11 cellular contexts compared by ENCODE assay signal in genomic region chr6:112235956-112236355, GRCh38. TPM values are rescaled to one million over a fixed set of nuclear protein-coding genes. Genes with fewer than 3 reads are reported as not detected.
A peak's percentile ranks its signal among the peaks of the same experiment; 100 is the strongest.
DNase-seq lines count a peak whose midpoint lies in the region; ATAC-seq, FAIRE-seq and TF ChIP-seq lines count a peak whose summit lies in the region.
"Had no signal": no experiment of that assay in that cellular context is flagged by ENCODE, and none has a peak within 500 bp of the region (broad histone marks: within the 10 kb centered on the region; RNA-seq: fewer than 3 reads in every experiment).

No MANE protein-coding gene starts in this region.

- no peak for TF ChIP-seq CTCF in smooth muscle cell (IDR thresholded peaks at IDR 0.05; ENCODE audit: borderline replicate concordance, insufficient read depth, poor library complexity, severe bottlenecking)

- H3K4me3 ChIP-seq in smooth muscle cell: no peak overlapping the region
- H3K4me3 ChIP-seq: adrenal gland had no signal

- peak; percentile 84 for ATAC-seq in effector memory CD8-positive, alpha-beta T cell (replicated peaks)
- no peak for ATAC-seq in sciatic nerve

- no peaks in the 10 kb centered on the region for H3K9me3 Mint-ChIP-seq in T-helper 2 cell treated with Interferon-gamma antibody and Interleukin-4, amounts not matched to agents 5 μg/mL and 100 μg/mL, for 36 hours
- H3K9me3 Mint-ChIP-seq in effector memory CD8-positive, alpha-beta T cell: no peaks in the 10 kb centered on the region

- H3K27me3 Mint-ChIP-seq in T-helper 2 cell treated with Interferon-gamma antibody and Interleukin-4, amounts not matched to agents 5 μg/mL and 100 μg/mL, for 36 hours (ENCODE audit: low read depth): peaks cover 62% of the 10 kb centered on the region
- peaks cover 53 to 63% of the 10 kb centered on the region in 2 donors for H3K27me3 Mint-ChIP-seq in effector memory CD8-positive, alpha-beta T cell

- peaks cover 18% of the 10 kb centered on the region for H3K4me1 Mint-ChIP-seq in T-helper 2 cell treated with Interferon-gamma antibody and Interleukin-4, amounts not matched to agents 5 μg/mL and 100 μg/mL, for 36 hours (ENCODE audit: low read depth)
- peaks cover 4 to 10% of the 10 kb centered on the region in 2 donors for H3K4me1 Mint-ChIP-seq in effector memory CD8-positive, alpha-beta T cell (ENCODE audit: low read depth in 2 of 2)

- 52% methylated on average over 5 of the region's 5 CpGs for WGBS in smooth muscle cell (ENCODE audit: low lambda C conversion rate)

- no peaks in the 10 kb centered on the region for H3K79me2 ChIP-seq in smooth muscle cell (ENCODE audit: low read depth)

- no peak overlapping the region for H3K9ac ChIP-seq in smooth muscle cell (ENCODE audit: low read depth)

- H3K4me2 ChIP-seq in smooth muscle cell: no peak overlapping the region

- DNase-seq in GM18507 (ENCODE audit: extremely low spot score, insufficient read length, low read depth) (no peak), smooth muscle cell (lab: John Stamatoyannopoulos, UW; ENCODE audit: unreplicated experiment) (no peak), T-helper 9 cell (no peak), cerebellum (ENCODE audit: low spot score) (no peak), mucosa of gallbladder (ENCODE audit: low spot score) (no peak), sciatic nerve (ENCODE audit: low spot score) (no peak)
- peak; percentile 71 for DNase-seq in T-helper 2 cell treated with Interferon-gamma antibody and Interleukin-4, amounts not matched to agents 5 μg/mL and 100 μg/mL, for 36 hours (ENCODE audit: low spot score)
- peak in 1 of 3 experiments; percentile 5 for DNase-seq in effector memory CD8-positive, alpha-beta T cell
- DNase-seq: DMS53, SHP77 treated with DMSO at 0.1 percent for 48 hours had no signal

- H2AFZ ChIP-seq in smooth muscle cell (ENCODE audit: low read depth): no peak overlapping the region

- no peaks in the 10 kb centered on the region for H4K20me1 ChIP-seq in smooth muscle cell (ENCODE audit: low read depth)

- H3K4me3 Mint-ChIP-seq in T-helper 2 cell treated with Interferon-gamma antibody and Interleukin-4, amounts not matched to agents 5 μg/mL and 100 μg/mL, for 36 hours: no peak overlapping the region
- no peak overlapping the region for H3K4me3 Mint-ChIP-seq in effector memory CD8-positive, alpha-beta T cell

- H3K36me3 Mint-ChIP-seq in T-helper 2 cell treated with Interferon-gamma antibody and Interleukin-4, amounts not matched to agents 5 μg/mL and 100 μg/mL, for 36 hours (ENCODE audit: low read depth): no peaks in the 10 kb centered on the region
- no peaks in the 10 kb centered on the region for H3K36me3 Mint-ChIP-seq in effector memory CD8-positive, alpha-beta T cell (ENCODE audit: insufficient read depth)

- peak; percentile 15 for FAIRE-seq in GM18507 (lab: Jason Lieb, UNC)

- peaks cover 19% of the 10 kb centered on the region for H3K4me1 ChIP-seq in smooth muscle cell (ENCODE audit: low read depth)

- H3F3A ChIP-seq in smooth muscle cell (ENCODE audit: low read depth): peaks cover 6% of the 10 kb centered on the region

- H3K27ac ChIP-seq in smooth muscle cell (ENCODE audit: low read depth): peak overlapping the region; percentile 76

- intact Hi-C loops in sciatic nerve (cut with DNase I): no loop called here

- H3K27me3 ChIP-seq in smooth muscle cell (ENCODE audit: low read depth): no peaks in the 10 kb centered on the region
- H3K27me3 ChIP-seq: adrenal gland had no signal

- H3K27ac Mint-ChIP-seq in T-helper 2 cell treated with Interferon-gamma antibody and Interleukin-4, amounts not matched to agents 5 μg/mL and 100 μg/mL, for 36 hours: no peak overlapping the region
- H3K27ac Mint-ChIP-seq in effector memory CD8-positive, alpha-beta T cell: no peak overlapping the region

- H3K9me3 ChIP-seq in smooth muscle cell (replicated peaks; ENCODE audit: low read depth): no peaks in the 10 kb centered on the region
- H3K9me3 ChIP-seq: adrenal gland had no signal

- no peaks in the 10 kb centered on the region for H3K36me3 ChIP-seq in smooth muscle cell (ENCODE audit: low read depth)
- H3K36me3 ChIP-seq: adrenal gland had no signal

RNA-seq across cellular contexts. Expression of gene LAMA4, which starts 18.4 kb away (rescaled TPM):
- 25.6 and 29.4 TPM in 2 replicates for total RNA-seq in smooth muscle cell
- polyA plus RNA-seq in smooth muscle cell: 7.3 and 9.1 TPM in 2 replicates
- 65.4 TPM for total RNA-seq in cerebellum
- 67.8 TPM for total RNA-seq in mucosa of gallbladder
- total RNA-seq in sciatic nerve: 332 TPM
